ENCODE assay signal across 8 cellular contexts in the genomic region with DNA sequence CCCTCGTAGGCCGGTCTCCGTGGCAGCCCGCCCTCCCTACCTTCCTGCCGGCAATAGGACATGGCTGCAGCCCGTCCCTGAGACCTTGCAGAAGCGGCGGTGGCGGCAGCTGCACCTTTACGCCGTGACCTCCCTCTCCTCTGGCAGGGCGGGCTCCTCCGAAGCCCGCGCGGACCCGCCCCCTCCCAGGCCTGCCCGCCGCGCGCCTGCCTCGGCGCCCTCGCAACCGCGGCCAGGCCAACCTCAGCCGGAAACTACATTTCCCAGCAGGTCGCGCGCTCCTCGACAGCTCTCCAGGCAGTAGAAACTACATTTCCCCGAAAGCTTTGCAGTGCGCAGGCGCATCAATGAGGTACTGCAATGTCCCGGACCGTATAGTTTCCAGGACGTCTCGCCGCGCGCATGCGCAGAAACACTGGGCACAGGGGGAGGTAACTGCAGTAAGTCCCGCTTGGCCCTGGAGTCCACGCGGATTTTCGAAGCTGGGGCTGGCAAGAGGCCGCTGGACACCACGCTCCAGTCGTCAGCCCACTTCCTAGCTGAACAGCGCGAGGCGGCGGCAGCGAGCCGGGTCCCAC. TPM values are rescaled to one million over a fixed set of nuclear protein-coding genes. Genes with fewer than 3 reads are reported as not detected.
DNase-seq lines count a peak whose midpoint lies in the region; ATAC-seq and TF ChIP-seq lines count a peak whose summit lies in the region.

A gene (minus strand): TSS at position 256 of the 578 bp plus-strand sequence. CDS start 194 bp downstream, at position 62.
A gene with protein sequence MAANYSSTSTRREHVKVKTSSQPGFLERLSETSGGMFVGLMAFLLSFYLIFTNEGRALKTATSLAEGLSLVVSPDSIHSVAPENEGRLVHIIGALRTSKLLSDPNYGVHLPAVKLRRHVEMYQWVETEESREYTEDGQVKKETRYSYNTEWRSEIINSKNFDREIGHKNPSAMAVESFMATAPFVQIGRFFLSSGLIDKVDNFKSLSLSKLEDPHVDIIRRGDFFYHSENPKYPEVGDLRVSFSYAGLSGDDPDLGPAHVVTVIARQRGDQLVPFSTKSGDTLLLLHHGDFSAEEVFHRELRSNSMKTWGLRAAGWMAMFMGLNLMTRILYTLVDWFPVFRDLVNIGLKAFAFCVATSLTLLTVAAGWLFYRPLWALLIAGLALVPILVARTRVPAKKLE (plus strand): TSS at position 438 of the 578 bp plus-strand sequence. CDS start 142 bp downstream, outside the sequence.

- H3K36me3 ChIP-seq in thymus (ENCODE audit: control insufficient read depth, insufficient read depth) = peaks cover 25% of the 10 kb centered on the region

- H3K27ac Mint-ChIP-seq in activated naive CD8-positive, alpha-beta T cell = peak within 1 kb of the TSS; percentile 98
- H3K27ac Mint-ChIP-seq in glutamatergic neuron (ENCODE audit: unreplicated experiment) (peak within 1 kb of the TSS; percentile 96), osteocyte (ENCODE audit: unreplicated experiment) (peak within 1 kb of the TSS; percentile 99)

- no peaks in the 10 kb centered on the region for H3K27me3 Mint-ChIP-seq in activated naive CD8-positive, alpha-beta T cell
- peaks cover 3% of the 10 kb centered on the region for H3K27me3 Mint-ChIP-seq in glutamatergic neuron (ENCODE audit: unreplicated experiment)
- H3K27me3 Mint-ChIP-seq in osteocyte (ENCODE audit: unreplicated experiment) = no peaks in the 10 kb centered on the region

- H3K9me3 Mint-ChIP-seq in activated naive CD8-positive, alpha-beta T cell (ENCODE audit: low read depth) = no peaks in the 10 kb centered on the region
- peaks cover 8% of the 10 kb centered on the region for H3K9me3 Mint-ChIP-seq in glutamatergic neuron (ENCODE audit: unreplicated experiment)
- H3K9me3 Mint-ChIP-seq in osteocyte (ENCODE audit: unreplicated experiment) = no peaks in the 10 kb centered on the region

- ATAC-seq in HG02610 (IDR thresholded peaks at IDR 0.05; ENCODE audit: unreplicated experiment) = peak; percentile 87

- peaks cover 22% of the 10 kb centered on the region for H3K4me1 ChIP-seq in thymus (ENCODE audit: control insufficient read depth, insufficient read depth, low read length)

- H3K27ac ChIP-seq in thymus (ENCODE audit: low read depth) = peak within 1 kb of the TSS; percentile 81

- peak within 1 kb of the TSS; percentile 97 for H3K4me3 Mint-ChIP-seq in activated naive CD8-positive, alpha-beta T cell
- peak within 1 kb of the TSS; percentile 97 for H3K4me3 Mint-ChIP-seq in glutamatergic neuron (ENCODE audit: unreplicated experiment)
- H3K4me3 Mint-ChIP-seq in osteocyte (ENCODE audit: unreplicated experiment) = peak within 1 kb of the TSS; percentile 98

- H3K4me1 Mint-ChIP-seq in activated naive CD8-positive, alpha-beta T cell (ENCODE audit: low read depth) = peaks cover 56% of the 10 kb centered on the region
- H3K4me1 Mint-ChIP-seq in glutamatergic neuron (ENCODE audit: low read depth, unreplicated experiment) (peaks cover 7% of the 10 kb centered on the region), osteocyte (ENCODE audit: unreplicated experiment) (peaks cover 34% of the 10 kb centered on the region)

- H3K36me3 Mint-ChIP-seq in activated naive CD8-positive, alpha-beta T cell = peaks cover 28% of the 10 kb centered on the region
- H3K36me3 Mint-ChIP-seq in glutamatergic neuron (ENCODE audit: unreplicated experiment) (peaks cover 16% of the 10 kb centered on the region), osteocyte (ENCODE audit: unreplicated experiment) (peaks cover 24% of the 10 kb centered on the region)

- under 1% methylated on average over 55 of the region's 55 CpGs for WGBS in thymus

- no peaks in the 10 kb centered on the region for H3K27me3 ChIP-seq in thymus (ENCODE audit: control insufficient read depth, insufficient read depth)

- H3K4me3 ChIP-seq in GM08714 (ENCODE audit: low read length) = peak within 1 kb of the TSS; percentile 81
- peak within 1 kb of the TSS; percentile 76 for H3K4me3 ChIP-seq in thymus (ENCODE audit: low read length)

- TF ChIP-seq CTCF in glutamatergic neuron (IDR thresholded peaks at IDR 0.05; ENCODE audit: partially characterized antibody, unreplicated experiment) (no peak), osteocyte (IDR thresholded peaks at IDR 0.05) (no peak)

- peak; percentile 98 for DNase-seq in NCI-H1092 treated with DMSO at 0.1 percent for 48 hours (lab: John Stamatoyannopoulos, UW)
- DNase-seq in SKM-1 (lab: John Stamatoyannopoulos, UW; ENCODE audit: unreplicated experiment) = peak; percentile 99
- peak; percentile 100 for DNase-seq in glutamatergic neuron
- DNase-seq in osteocyte (ENCODE audit: extremely low spot score, unreplicated experiment) = peak; percentile 100

- H3K9me3 ChIP-seq in thymus (ENCODE audit: control insufficient read depth) = no peaks in the 10 kb centered on the region

RNA-seq across cellular contexts. Expression of the first gene that starts in this region (rescaled TPM):
- total RNA-seq in glutamatergic neuron (ENCODE audit: unreplicated experiment) = 9.4 TPM
- total RNA-seq in osteocyte = 7.2 and 7.9 TPM in 2 replicates
- 10.8 TPM for polyA plus RNA-seq in thymus

RNA-seq across cellular contexts. Expression of the second gene that starts in this region (rescaled TPM):
- 50.8 TPM for total RNA-seq in glutamatergic neuron (ENCODE audit: unreplicated experiment)
- total RNA-seq in osteocyte = 73.3 and 76.5 TPM in 2 replicates
- polyA plus RNA-seq in thymus = 50.4 TPM

Comparison
In these comparisons a context has a peak if more than half of its experiments do, and no peak if none do; other contexts are left out.
1. Peak in every context shown above with its lines: DNase-seq, ATAC-seq, H3K4me3 ChIP-seq and H3K27ac ChIP-seq.